In the genomic region with DNA sequence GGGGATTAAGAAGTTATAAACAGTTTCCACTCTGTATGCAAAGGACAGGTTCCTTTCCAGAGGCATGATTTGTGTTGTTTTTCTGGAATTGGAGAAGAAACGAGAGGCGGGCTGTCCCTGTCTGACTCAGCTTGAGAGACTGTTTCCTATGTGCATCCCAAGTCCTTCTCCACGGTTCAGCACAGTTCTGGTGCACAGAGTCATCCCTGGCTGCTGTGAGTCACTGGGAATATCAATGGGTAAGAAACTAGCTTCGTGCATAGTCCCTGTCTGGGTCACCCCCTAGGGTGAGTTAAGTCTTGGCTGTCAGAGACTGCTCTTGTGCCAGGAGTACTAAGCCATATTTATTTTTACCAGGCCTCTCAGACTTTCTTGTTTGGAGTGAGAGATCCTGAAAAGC, we compare ENCODE assay signal across 9 cellular contexts. TPM values are rescaled to one million over a fixed set of nuclear protein-coding genes. Genes with fewer than 3 reads are reported as not detected.
A peak's percentile ranks its signal among the peaks of the same experiment; 100 is the strongest.
DNase-seq lines count a peak whose midpoint lies in the region; ATAC-seq and TF ChIP-seq lines count a peak whose summit lies in the region.
"Had no signal": no experiment of that assay in that cellular context is flagged by ENCODE, and none has a peak within 500 bp of the region (broad histone marks: within the 10 kb centered on the region; RNA-seq: fewer than 3 reads in every experiment).

No MANE protein-coding gene starts in this region.

- H3K27me3 ChIP-seq in adipocyte (replicated peaks; ENCODE audit: control insufficient read depth, insufficient read depth, low read length) (no peaks in the 10 kb centered on the region), gastroesophageal sphincter (peaks cover 24% of the 10 kb centered on the region), rectal smooth muscle tissue (ENCODE audit: control insufficient read depth, insufficient read depth, low read length) (no peaks in the 10 kb centered on the region)

- H3K4me3 ChIP-seq in adipocyte (ENCODE audit: low read length) (no peak overlapping the region), gastroesophageal sphincter (no peak overlapping the region), rectal smooth muscle tissue (ENCODE audit: low read length) (no peak overlapping the region)

- peak; percentile 69 for ATAC-seq in gastroesophageal sphincter
- ATAC-seq: activated naive CD8-positive, alpha-beta T cell treated with anti-CD3 and anti-CD28 coated beads, Interleukin-2, amount 50 U/mL, for 24 hours had no signal

- WGBS in gastroesophageal sphincter (ENCODE audit: low coverage in 1 of 2), 2 donors, result 10 to 14% methylated on average over 2 of the region's 4 CpGs

- H3K27ac ChIP-seq in gastroesophageal sphincter, result peak overlapping the region in 3 of 4 donors; percentile 58 to 69 (median 59)
- H3K27ac ChIP-seq in rectal smooth muscle tissue (ENCODE audit: low read depth, low read length), result peak overlapping the region; percentile 68

- no peak for TF ChIP-seq CTCF in gastroesophageal sphincter (IDR thresholded peaks at IDR 0.05)

- H3K9me3 ChIP-seq in adipocyte (ENCODE audit: control insufficient read depth, low read length), result no peaks in the 10 kb centered on the region
- no peaks in the 10 kb centered on the region for H3K9me3 ChIP-seq in gastroesophageal sphincter

- no peak overlapping the region for H3K9ac ChIP-seq in adipocyte (ENCODE audit: low read length)
- H3K9ac ChIP-seq in rectal smooth muscle tissue (ENCODE audit: low read length), result no peak overlapping the region

- no peak for TF ChIP-seq EP300 in gastroesophageal sphincter (IDR thresholded peaks at IDR 0.05)

- TF ChIP-seq POLR2A in gastroesophageal sphincter (IDR thresholded peaks at IDR 0.05), result no peak

- H3K36me3 ChIP-seq in adipocyte (ENCODE audit: control insufficient read depth, insufficient read depth, low read length, severe bottlenecking), result no peaks in the 10 kb centered on the region
- no peaks in the 10 kb centered on the region for H3K36me3 ChIP-seq in gastroesophageal sphincter
- no peaks in the 10 kb centered on the region for H3K36me3 ChIP-seq in rectal smooth muscle tissue (ENCODE audit: control insufficient read depth, insufficient read depth, low read length)

- DNase-seq in DMS53 (lab: John Stamatoyannopoulos, UW), result peak; percentile 90
- peak; percentile 92 for DNase-seq in adipocyte (ENCODE audit: low read depth)
- DNase-seq in Kasumi-1 (lab: John Stamatoyannopoulos, UW), result no peak
- DNase-seq in DMS 273 (lab: John Stamatoyannopoulos, UW; ENCODE audit: unreplicated experiment), result no peak
- DNase-seq in UCSD-AML1 (lab: John Stamatoyannopoulos, UW; ENCODE audit: unreplicated experiment), result no peak
- no peak for DNase-seq in iPS-NIHi7 (ENCODE audit: extremely low spot score)
- DNase-seq: activated naive CD8-positive, alpha-beta T cell treated with anti-CD3 and anti-CD28 coated beads, Interleukin-2, amount 50 U/mL, for 24 hours had no signal

- H3K4me1 ChIP-seq in adipocyte (ENCODE audit: control insufficient read depth, insufficient read depth, low read length) (peaks cover 32% of the 10 kb centered on the region), gastroesophageal sphincter (peaks cover 0 to 55% (median 18%) of the 10 kb centered on the region in 3 donors), rectal smooth muscle tissue (ENCODE audit: control insufficient read depth, insufficient read depth, low read length) (peaks cover 9% of the 10 kb centered on the region)

RNA-seq across cellular contexts. Expression of gene LRP4, which starts 2.4 kb away (rescaled TPM):
- 1 to 10 TPM; 2.6 to 9.8 (median 6.7) TPM for total RNA-seq in gastroesophageal sphincter

RNA-seq across cellular contexts. Expression of gene CSTPP1, which starts 15.9 kb away (rescaled TPM):
- 10 to 100 TPM; 19.1 to 27.0 (median 21.8) TPM for total RNA-seq in gastroesophageal sphincter

Comparison
In these comparisons a context has a peak if more than half of its experiments do, and no peak if none do; other contexts are left out.
1. DNase-seq: peak in DMS53 (single experiment) and adipocyte (single experiment); none in Kasumi-1 (0 of 2), DMS 273 (single experiment), UCSD-AML1 (single experiment) and iPS-NIHi7 (single experiment).